ENCODE assay signal across 19 cellular contexts in genomic region chr4:138838251-138838650, GRCh38.
"Had no signal": no experiment of that assay in that cellular context is flagged by ENCODE, and none has a peak within 500 bp of the region (broad histone marks: within the 10 kb centered on the region; RNA-seq: fewer than 3 reads in every experiment).

No MANE protein-coding gene starts in this region.

- DNase-seq: IMR-90, Kasumi-1, MM.1S, NCI-H1092 treated with DMSO at 0.1 percent for 48 hours, NCI-H1436 treated with DMSO at 0.1 percent for 48 hours, NCI-H1694, NCI-H187 treated with DMSO at 0.1 percent for 48 hours, NCI-H2029 treated with DMSO at 0.1 percent for 48 hours, NCI-H2171 treated with DMSO at 0.1 percent for 48 hours, NCI-H345, NCI-H446 treated with DMSO at 0.1 percent for 48 hours, NCI-H510A treated with DMSO at 0.1 percent for 48 hours, NCI-H526, SHP77, SK-N-SH, SW 1271 had no signal

- H3K9me3 ChIP-seq: SK-N-SH had no signal

- ATAC-seq: HepG2 had no signal

- H3K27ac ChIP-seq: KMS-11, RWPE1 had no signal

- H3K9me2 ChIP-seq: SK-N-SH had no signal

- H3K9ac ChIP-seq: KMS-11, SK-N-SH had no signal

- H3K4me2 ChIP-seq: KMS-11, SK-N-SH had no signal

- FAIRE-seq: HepG2 had no signal
